ENCODE assay signal across 28 cellular contexts in the genomic region with DNA sequence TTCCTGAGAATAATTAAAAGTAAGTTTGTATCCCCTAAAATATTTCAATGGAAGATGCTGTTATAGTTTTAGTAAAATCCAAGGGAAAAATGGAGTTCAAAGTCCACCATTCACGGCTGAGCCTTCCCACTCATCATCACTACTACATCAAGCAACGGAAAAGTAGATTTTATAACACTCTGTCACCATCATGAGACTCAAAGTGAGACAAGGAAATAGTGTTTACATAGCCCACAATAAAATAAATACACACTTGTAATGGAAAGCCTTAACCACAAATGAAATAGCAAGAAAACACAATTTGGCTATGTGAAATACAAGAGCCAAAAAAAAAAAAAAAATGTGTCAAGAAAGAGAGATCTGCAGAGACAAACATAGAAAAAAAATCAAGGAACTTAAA.
"Had no signal": no experiment of that assay in that cellular context is flagged by ENCODE, and none has a peak within 500 bp of the region (broad histone marks: within the 10 kb centered on the region; RNA-seq: fewer than 3 reads in every experiment).

No MANE protein-coding gene starts in this region.

- DNase-seq: activated B cell treated with CpG ODN at 0.5 μM for 24 hours; activated CD4-positive, alpha-beta memory T cell treated with anti-CD3 and anti-CD28 coated beads for 36 hours; activated CD4-positive, alpha-beta T cell treated with anti-CD3 and anti-CD28 coated beads for 4 hours; activated CD4-positive, alpha-beta T cell treated with anti-CD3 and anti-CD28 coated beads, Interleukin-2, amount 10 ng/mL, durations not matched to agents 24 days and 14 days; activated CD4-positive, alpha-beta T cell treated with anti-CD3 and anti-CD28 coated beads, Interleukin-2, amount 50 U/mL, for 1 hour; activated CD4-positive, alpha-beta T cell treated with anti-CD3 and anti-CD28 coated beads, Interleukin-2, amount 50 U/mL, for 4 hours; activated CD4-positive, CD25-positive, alpha-beta regulatory T cell treated with anti-CD3 and anti-CD28 coated beads, Interleukin-2, amount 50 U/mL, for 72 hours; activated CD8-positive, alpha-beta memory T cell treated with anti-CD3 and anti-CD28 coated beads, Interleukin-2, amount 50 U/mL, for 4 hours; activated CD8-positive, alpha-beta T cell treated with anti-CD3 and anti-CD28 coated beads for 36 hours; activated effector memory CD4-positive, alpha-beta T cell treated with Interleukin-2 at 50 U/mL for 16 hours; activated gamma-delta T cell; activated naive CD4-positive, alpha-beta T cell treated with anti-CD3 and anti-CD28 coated beads, Interleukin-2, amount 10 ng/mL, durations not matched to agents 7 days and 5 days; activated naive CD4-positive, alpha-beta T cell treated with Interleukin-2 at 50 U/mL for 16 hours; activated naive CD8-positive, alpha-beta T cell treated with anti-CD3 and anti-CD28 coated beads, Interleukin-2, amount 10 ng/mL, durations not matched to agents 7 days and 5 days; activated naive CD8-positive, alpha-beta T cell treated with anti-CD3 and anti-CD28 coated beads, Interleukin-2, amount 50 U/mL, for 24 hours; activated T-cell treated with anti-CD3 and anti-CD28 coated beads for 4 hours; activated T-cell treated with anti-CD3 and anti-CD28 coated beads, Interleukin-2, amount 50 U/mL, for 1 hour; activated T-cell treated with anti-CD3 and anti-CD28 coated beads, Interleukin-2, amount 50 U/mL, for 4 hours; activated T-cell treated with anti-CD3 and anti-CD28 coated beads, Interleukin-2, amount 50 U/mL, for 72 hours; amygdala; anterior cingulate cortex; caudate nucleus; cerebellar nuclear complex; T-helper 2 cell; T-helper 9 cell had no signal

- H3K36me3 ChIP-seq: ascending aorta, cardiac muscle cell had no signal

- H3K4me3 ChIP-seq: ascending aorta, cardiac muscle cell had no signal

- H3K27ac ChIP-seq: ascending aorta, cardiac muscle cell, VCaP had no signal

- ATAC-seq: activated CD8-positive, alpha-beta T cell treated with anti-CD3 and anti-CD28 coated beads for 36 hours; activated naive CD8-positive, alpha-beta T cell treated with anti-CD3 and anti-CD28 coated beads, Interleukin-2, amount 50 U/mL, for 24 hours; activated T-cell treated with anti-CD3 and anti-CD28 coated beads, Interleukin-2, amount 50 U/mL, for 4 hours; activated T-cell treated with anti-CD3 and anti-CD28 coated beads, Interleukin-2, amount 50 U/mL, for 72 hours had no signal

- H3K9me3 ChIP-seq: ascending aorta had no signal
